In the genomic region with DNA sequence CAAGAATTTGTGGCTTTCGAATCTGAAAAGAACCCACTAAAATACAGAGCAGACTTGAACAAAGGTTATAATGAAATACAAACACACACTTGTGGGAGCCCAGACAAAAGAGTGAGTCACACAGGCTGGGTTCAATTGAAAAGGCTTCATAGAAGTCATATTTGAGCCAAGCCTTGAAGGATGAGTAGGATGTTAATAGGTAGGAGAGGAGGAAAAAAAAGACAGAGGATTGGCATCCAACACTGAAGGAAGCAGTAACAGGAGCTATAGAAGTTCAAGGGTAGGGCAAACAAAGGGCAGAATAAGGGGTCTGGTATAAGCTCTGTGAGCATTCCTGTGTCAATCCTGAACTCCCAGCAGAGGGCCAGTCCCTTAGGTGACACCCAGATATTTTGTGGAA, we compare ENCODE assay signal across 9 cellular contexts.
DNase-seq lines count a peak whose midpoint lies in the region; ATAC-seq and TF ChIP-seq lines count a peak whose summit lies in the region.
"Had no signal": no experiment of that assay in that cellular context is flagged by ENCODE, and none has a peak within 500 bp of the region (broad histone marks: within the 10 kb centered on the region; RNA-seq: fewer than 3 reads in every experiment).

No MANE protein-coding gene starts in this region.

- POLR2A ChIA-PET in BJ (lab: Charles Lee) = no interaction called here

- DNase-seq in BJ (ENCODE audit: low read depth) = peak; percentile 26
- DNase-seq in HT1080 (ENCODE audit: low read depth) = peak; percentile 90
- DNase-seq in kidney tubule cell (ENCODE audit: low spot score) = peak; percentile 83
- DNase-seq in adrenal gland = no peak
- DNase-seq: NCI-H446 treated with DMSO at 0.1 percent for 48 hours had no signal

- intact Hi-C loops in adrenal gland (cut with DNase I) = no loop called here

- peak; percentile 14; the same call in 1 of the 2 replicates for TF ChIP-seq CTCF in BJ (IDR thresholded peaks at IDR 0.05; ENCODE audit: insufficient read depth, low read depth, low read length)
- no peak for TF ChIP-seq CTCF in adrenal gland (IDR thresholded peaks at IDR 0.05)

- peaks cover 7 to 10% of the 10 kb centered on the region in 2 donors for H3K4me1 ChIP-seq in adrenal gland (replicated peaks in 1 of 2)

- H3K27me3 ChIP-seq in BJ (ENCODE audit: control insufficient read depth, insufficient read depth, low read length) = no peaks in the 10 kb centered on the region
- H3K27me3 ChIP-seq in adrenal gland = no peaks in the 10 kb centered on the region

- H3K4me3 ChIP-seq in BJ (ENCODE audit: low read depth, low read length) = no peak overlapping the region
- no peak overlapping the region for H3K4me3 ChIP-seq in adrenal gland

- peak overlapping the region; percentile 91 for H3K27ac Mint-ChIP-seq in activated naive CD8-positive, alpha-beta T cell

- no peaks in the 10 kb centered on the region for H3K9me3 ChIP-seq in adrenal gland (replicated peaks in 1 of 3)

- no peaks in the 10 kb centered on the region for H3K9me3 Mint-ChIP-seq in activated naive CD8-positive, alpha-beta T cell (ENCODE audit: low read depth)

- no peak for ATAC-seq in HG03571 (IDR thresholded peaks at IDR 0.05; ENCODE audit: unreplicated experiment)
- ATAC-seq in HG02970 (IDR thresholded peaks at IDR 0.05; ENCODE audit: low FRiP score, unreplicated experiment) = no peak
- ATAC-seq in GM21423 (IDR thresholded peaks at IDR 0.05; ENCODE audit: unreplicated experiment) = no peak

- H3K4me3 Mint-ChIP-seq in activated naive CD8-positive, alpha-beta T cell = peak overlapping the region; percentile 57

- WGBS in adrenal gland, 4 donors = 74 to 94% (median 85%) methylated on average over 1 of the region's 1 CpG

- no peaks in the 10 kb centered on the region for H3K27me3 Mint-ChIP-seq in activated naive CD8-positive, alpha-beta T cell

- TF ChIP-seq POLR2A in adrenal gland (IDR thresholded peaks at IDR 0.05) = no peak

- peaks cover 82% of the 10 kb centered on the region for H3K4me1 Mint-ChIP-seq in activated naive CD8-positive, alpha-beta T cell (ENCODE audit: low read depth)

- CTCF ChIA-PET in BJ (lab: Yijun Ruan, JAX) = interaction anchor here (1.4 kb wide), 1 partner anchor 20 kb away, joined by 3 read pairs; no protein-coding TSS in a partner anchor

- no peak overlapping the region for H3K27ac ChIP-seq in adrenal gland

- H3K36me3 ChIP-seq in BJ (ENCODE audit: control insufficient read depth, insufficient read depth, low read length) (no peaks in the 10 kb centered on the region), adrenal gland (replicated peaks in 1 of 2) (no peaks in the 10 kb centered on the region)

- H3K36me3 Mint-ChIP-seq in activated naive CD8-positive, alpha-beta T cell = peaks cover 20% of the 10 kb centered on the region

Comparison
In these comparisons a context has a peak if more than half of its experiments do, and no peak if none do; other contexts are left out.
1. DNase-seq: peak in BJ (single experiment), HT1080 (single experiment) and kidney tubule cell (single experiment); none in adrenal gland (0 of 7).